Comparison of ENCODE assay signal across 11 cellular contexts in the genomic region with DNA sequence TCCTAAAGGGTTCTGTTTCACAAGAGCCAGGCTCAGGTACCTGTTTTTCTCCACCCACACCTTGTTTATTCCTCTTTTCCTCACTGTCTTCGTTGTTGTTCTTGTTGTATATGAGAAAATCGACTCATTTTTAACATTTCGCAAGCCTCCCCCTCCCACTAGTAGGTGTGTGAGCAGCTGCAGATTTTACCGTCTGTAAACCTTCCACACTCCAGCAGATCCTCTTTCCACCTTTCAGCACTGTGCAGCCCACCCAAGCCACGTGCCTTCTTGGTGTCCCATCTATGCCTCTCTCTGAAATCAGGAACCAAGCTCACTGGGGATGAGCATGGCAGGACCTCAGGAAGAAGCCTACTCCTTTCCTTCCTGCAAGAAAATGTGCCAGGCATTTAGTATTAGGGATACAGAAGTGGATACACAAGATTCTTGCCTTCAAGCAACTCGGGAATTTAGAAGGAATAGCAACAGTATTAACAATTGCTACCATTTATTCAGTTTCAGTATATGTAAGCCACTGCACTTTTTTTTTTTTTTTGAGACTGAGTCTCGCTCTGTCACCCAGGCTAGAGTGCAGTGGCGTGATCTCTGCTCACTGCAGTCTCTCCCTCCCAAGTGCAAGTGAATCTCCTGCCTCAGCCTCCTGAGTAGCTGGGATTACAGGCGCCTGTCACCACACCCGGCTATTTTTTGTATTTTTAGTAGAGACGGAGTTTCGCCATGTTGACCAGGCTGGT.
A peak's percentile ranks its signal among the peaks of the same experiment; 100 is the strongest.
DNase-seq lines count a peak whose midpoint lies in the region; ATAC-seq and TF ChIP-seq lines count a peak whose summit lies in the region.
"Had no signal": no experiment of that assay in that cellular context is flagged by ENCODE, and none has a peak within 500 bp of the region (broad histone marks: within the 10 kb centered on the region; RNA-seq: fewer than 3 reads in every experiment).

No MANE protein-coding gene starts in this region.

- H3K4me3 ChIP-seq in HL-60 (replicated peaks; ENCODE audit: insufficient read depth, low read length), result no peak overlapping the region
- no peak overlapping the region for H3K4me3 ChIP-seq in lower lobe of right lung
- H3K4me3 ChIP-seq in hepatocyte, result no peak overlapping the region
- H3K4me3 ChIP-seq: esophagus muscularis mucosa had no signal

- H2AFZ ChIP-seq in hepatocyte, result no peak overlapping the region

- no peaks in the 10 kb centered on the region for H3K79me2 ChIP-seq in hepatocyte

- peaks cover 17% of the 10 kb centered on the region for H3K27me3 Mint-ChIP-seq in HFFc6 (ENCODE audit: insufficient read depth)

- no peaks in the 10 kb centered on the region for H3K9me3 Mint-ChIP-seq in HFFc6

- no peak overlapping the region for H3K4me2 ChIP-seq in hepatocyte

- H4K20me1 ChIP-seq in hepatocyte (ENCODE audit: insufficient read depth, poor library complexity, severe bottlenecking), result no peaks in the 10 kb centered on the region

- no peak for TF ChIP-seq CTCF in HL-60 (IDR thresholded peaks at IDR 0.05; ENCODE audit: insufficient read depth, low read length)
- TF ChIP-seq CTCF in lower lobe of right lung (IDR thresholded peaks at IDR 0.05), result no peak
- TF ChIP-seq CTCF in HFFc6 (IDR thresholded peaks at IDR 0.05), result no peak
- TF ChIP-seq CTCF in GM20000 (IDR thresholded peaks at IDR 0.05; ENCODE audit: extremely low read depth, missing control alignments), result no peak
- TF ChIP-seq CTCF in hepatocyte (IDR thresholded peaks at IDR 0.05; ENCODE audit: poor library complexity), result no peak

- peak overlapping the region; percentile 85 for H3K27ac ChIP-seq in HL-60 (replicated peaks)
- peak overlapping the region; percentile 58 for H3K27ac ChIP-seq in lower lobe of right lung
- no peak overlapping the region for H3K27ac ChIP-seq in hepatocyte
- H3K27ac ChIP-seq: esophagus muscularis mucosa had no signal

- H3K9me3 ChIP-seq in lower lobe of right lung (no peaks in the 10 kb centered on the region), hepatocyte (ENCODE audit: low read depth) (no peaks in the 10 kb centered on the region)
- H3K9me3 ChIP-seq: esophagus muscularis mucosa had no signal

- no peaks in the 10 kb centered on the region for H3K36me3 Mint-ChIP-seq in HFFc6 (ENCODE audit: low read depth)

- 84% methylated on average over 12 of the region's 12 CpGs for WGBS in hepatocyte (ENCODE audit: low lambda C conversion rate, missing lambda C conversion rate)

- intact Hi-C loops in lower lobe of right lung (cut with DNase I), result no loop called here

- no peak overlapping the region for H3K4me3 Mint-ChIP-seq in HFFc6
- H3K4me3 Mint-ChIP-seq: mesothelial cell of epicardium had no signal

- H3K27me3 ChIP-seq in HL-60 (ENCODE audit: insufficient read depth, poor library complexity, severe bottlenecking) (no peaks in the 10 kb centered on the region), lower lobe of right lung (ENCODE audit: low read depth) (no peaks in the 10 kb centered on the region), hepatocyte (no peaks in the 10 kb centered on the region)
- H3K27me3 ChIP-seq: esophagus muscularis mucosa had no signal

- no peaks in the 10 kb centered on the region for H3K9me2 ChIP-seq in hepatocyte (replicated peaks; ENCODE audit: insufficient read depth)

- peak; percentile 69 to 79 for DNase-seq in HL-60 (ENCODE audit: low read depth in 1 of 2, low spot score in 1 of 2)
- no peak for DNase-seq in lower lobe of right lung
- DNase-seq in HFFc6, result no peak
- no peak for DNase-seq in NCI-H748 treated with DMSO at 0.1 percent for 48 hours (lab: John Stamatoyannopoulos, UW)
- no peak for DNase-seq in GM20000 (ENCODE audit: low spot score)
- DNase-seq in hepatocyte (ENCODE audit: low spot score), result no peak
- DNase-seq: RPMI8226 had no signal

- H3K4me1 Mint-ChIP-seq in HFFc6 (ENCODE audit: low read depth), result peaks cover 8% of the 10 kb centered on the region
- H3K4me1 Mint-ChIP-seq: mesothelial cell of epicardium had no signal

- H3K4me1 ChIP-seq in lower lobe of right lung, result peaks cover 31% of the 10 kb centered on the region
- H3K4me1 ChIP-seq in hepatocyte (ENCODE audit: insufficient read depth), result no peaks in the 10 kb centered on the region

- no peak overlapping the region for H3K27ac Mint-ChIP-seq in HFFc6
- H3K27ac Mint-ChIP-seq: mesothelial cell of epicardium had no signal

- ATAC-seq in GM18498 (IDR thresholded peaks at IDR 0.05; ENCODE audit: unreplicated experiment) (peak; percentile 11), GM21423 (IDR thresholded peaks at IDR 0.05; ENCODE audit: unreplicated experiment) (peak; percentile 6), lower lobe of right lung (peak; percentile 25 to 31)

- no peaks in the 10 kb centered on the region for H3K36me3 ChIP-seq in lower lobe of right lung
- no peaks in the 10 kb centered on the region for H3K36me3 ChIP-seq in hepatocyte (replicated peaks; ENCODE audit: insufficient read depth, low read depth)
- H3K36me3 ChIP-seq: esophagus muscularis mucosa had no signal

Comparison
In these comparisons a context has a peak if more than half of its experiments do, and no peak if none do; other contexts are left out.
1. DNase-seq: peak in HL-60 (2 of 2); none in lower lobe of right lung (single experiment), HFFc6 (single experiment), NCI-H748 treated with DMSO at 0.1 percent for 48 hours (single experiment), GM20000 (single experiment) and hepatocyte (single experiment).
2. Peak in every context shown above with its lines, with median percentiles within 50 percentile points of each other: ATAC-seq.